Comparison of ENCODE assay signal across 1 cellular context in genomic region chr9:137423001-137423809, GRCh38.
TF ChIP-seq lines count a peak whose summit lies in the region.

EXD3 (minus strand) TSS chr9:137423162; CDS start chr9:137395357, 27,805 bp downstream.
NOXA1 (plus strand) TSS chr9:137423393; CDS start chr9:137423530, 137 bp downstream.

TF ChIP-seq in liver, 16 proteins besides CTCF, POLR2A, EP300 and RAD21 (continued from another document):
- TF ChIP-seq ZBTB33 (IDR thresholded peaks at IDR 0.05) (no peak), EGR1 (IDR thresholded peaks at IDR 0.05; ENCODE audit: low read depth in 2 of 2) (no peak), JUND (IDR thresholded peaks at IDR 0.05) (no peak), HNF4G (IDR thresholded peaks at IDR 0.05) (no peak), YY1 (IDR thresholded peaks at IDR 0.05) (no peak), SP1 (IDR thresholded peaks at IDR 0.05) (peak; percentile 39), TAF1 (conservative IDR thresholded peaks at IDR 0.05) (no peak), FOXA1 (IDR thresholded peaks at IDR 0.05) (no peak)
